8 cellular contexts compared by ENCODE assay signal in genomic region chr6:116512155-116512559, GRCh38. TPM values are rescaled to one million over a fixed set of nuclear protein-coding genes. Genes with fewer than 3 reads are reported as not detected.
A peak's percentile ranks its signal among the peaks of the same experiment; 100 is the strongest.
DNase-seq lines count a peak whose midpoint lies in the region; ATAC-seq, FAIRE-seq and TF ChIP-seq lines count a peak whose summit lies in the region.

No MANE protein-coding gene starts in this region.

- DNase-seq in Right ventricle myocardium inferior (ENCODE audit: missing footprints) (no peak), cardiac septum (ENCODE audit: low spot score) (no peak), Peyer's patch (no peak), HepG2 (ENCODE audit: low spot score) (no peak), NCI-H446 (lab: John Stamatoyannopoulos, UW) (no peak), AG08395 (ENCODE audit: low spot score) (no peak), NOMO-1 treated with DMSO at 0.1 percent for 48 hours (lab: John Stamatoyannopoulos, UW; ENCODE audit: unreplicated experiment) (no peak)

- TF ChIP-seq EP300 in HepG2 (IDR thresholded peaks at IDR 0.05; ENCODE audit: low read depth in 2 of 2, low read length in 2 of 2) (no peak), HepG2 (CRISPR knock-in tag; IDR thresholded peaks at IDR 0.05; ENCODE audit: borderline replicate concordance) (no peak)

- H3K4me3 ChIP-seq in Peyer's patch (peak overlapping the region; percentile 9 to 38 (median 15)), HepG2 (replicated peaks in 1 of 3; ENCODE audit: insufficient read depth in 1 of 3, low read depth in 2 of 3, low read length in 3 of 3) (no peak overlapping the region)

- H4K20me1 ChIP-seq in HepG2 (ENCODE audit: insufficient read depth, low read length) = no peaks in the 10 kb centered on the region

- H3K4me2 ChIP-seq in HepG2 (ENCODE audit: low read depth, low read length) = peak overlapping the region; percentile 2; the same call in 1 of the 2 replicates

- no peaks in the 10 kb centered on the region for H3K79me2 ChIP-seq in HepG2 (ENCODE audit: insufficient read depth, low read length)

- no peak for TF ChIP-seq POLR2A in Peyer's patch (IDR thresholded peaks at IDR 0.05)
- TF ChIP-seq POLR2A in HepG2 (IDR thresholded peaks at IDR 0.05; ENCODE audit: insufficient read depth in 1 of 2, low read depth in 2 of 2, low read length in 2 of 2) = no peak

- ATAC-seq in Right ventricle myocardium inferior (peak; percentile 59), HepG2 (no peak; the same call in 2 of the 3 replicates), HG02571 (IDR thresholded peaks at IDR 0.05; ENCODE audit: unreplicated experiment) (no peak)

- CTCF ChIA-PET in HepG2 (lab: Yijun Ruan, JAX; ENCODE audit: low intra/inter-chr PET ratio, low total read pairs) = no interaction called here

- intact Hi-C loops in Right ventricle myocardium inferior (cut with DNase I) = loop anchor here (2.0 kb wide), 1 partner anchor 17 kb away; no protein-coding TSS in a partner anchor
- intact Hi-C loops in cardiac septum (cut with DNase I) = no loop called here
- intact Hi-C loops in HepG2 (cut with micrococcal nuclease; ENCODE audit: unreplicated experiment) = no loop called here

- 21% methylated on average over 4 of the region's 4 CpGs for WGBS in HepG2 (ENCODE audit: low lambda C conversion rate)

- in situ Hi-C loops in HepG2 (cut with HindIII; ENCODE audit: extremely low pct_ligation_motif_present, low pct_unique_long_range_greater_than_20kb) = no loop called here

- TF ChIP-seq CTCF in Peyer's patch (IDR thresholded peaks at IDR 0.05) = no peak
- no peak for TF ChIP-seq CTCF in HepG2 (CRISPR knock-in tag; IDR thresholded peaks at IDR 0.05)

- H3K36me3 ChIP-seq in Peyer's patch (no peaks in the 10 kb centered on the region), HepG2 (replicated peaks in 1 of 2; ENCODE audit: control insufficient read depth in 1 of 2, insufficient read depth in 2 of 2, low read length in 2 of 2) (no peaks in the 10 kb centered on the region)

- H3K9ac ChIP-seq in HepG2 (ENCODE audit: insufficient read depth, low read depth, low read length) = no peak overlapping the region

- H3K27ac ChIP-seq in Peyer's patch = peak overlapping the region; percentile 50 to 86 (median 61)
- no peak overlapping the region for H3K27ac ChIP-seq in HepG2 (ENCODE audit: extremely low read length, insufficient read depth, low read length)

- H3K4me1 ChIP-seq in Peyer's patch (peaks cover 0 to 7% (median 0%) of the 10 kb centered on the region in 4 donors), HepG2 (ENCODE audit: insufficient read depth, low read length) (no peaks in the 10 kb centered on the region)

- no peaks in the 10 kb centered on the region for H3K27me3 ChIP-seq in Peyer's patch
- no peaks in the 10 kb centered on the region for H3K27me3 ChIP-seq in HepG2 (ENCODE audit: control insufficient read depth in 1 of 2, insufficient read depth in 2 of 2, low read length in 2 of 2)

- peak overlapping the region; percentile 21 for H2AFZ ChIP-seq in HepG2 (ENCODE audit: low read length)

- no TSS peak for BruUV-seq in HepG2 (replicated peaks; lab: Mats Ljungman, UMichigan)

- no peak for TF ChIP-seq RAD21 in HepG2 (CRISPR knock-in tag; IDR thresholded peaks at IDR 0.05)

- FAIRE-seq in HepG2 (lab: Jason Lieb, UNC) = no peak

- POLR2A ChIA-PET in HepG2 (lab: Yijun Ruan, JAX) = no interaction called here

- H3K9me3 ChIP-seq in Peyer's patch = no peaks in the 10 kb centered on the region
- H3K9me3 ChIP-seq in HepG2 (ENCODE audit: low read length) = no peaks in the 10 kb centered on the region

RNA-seq across cellular contexts. Expression of gene CALHM5, which starts 0.7 kb away (rescaled TPM):
- total RNA-seq in Right ventricle myocardium inferior = 2.9 TPM
- total RNA-seq in cardiac septum = 1.7 TPM
- total RNA-seq in Peyer's patch = under 1 TPM in 3 of 4 donors, not detected in 1; 0.09 to 0.80 (median 0.53) TPM
- total RNA-seq in HepG2 (2016; rRNA removed; fragmentation: Illumina TruSeq; extraction: Trizol) = not detected in 2 replicates
- total RNA-seq in HepG2 (2016; cell fraction: cytosol; rRNA removed; fragmentation: Illumina TruSeq; extraction: Trizol; ENCODE audit: low read depth) = not detected in 2 replicates
- not detected in 2 replicates for total RNA-seq in HepG2 (2016; cell fraction: insoluble cytoplasmic fraction; rRNA removed; fragmentation: Illumina TruSeq; extraction: Trizol)
- not detected in 2 replicates for total RNA-seq in HepG2 (2016; cell fraction: membrane; rRNA removed; fragmentation: Illumina TruSeq; extraction: Trizol)
- total RNA-seq in HepG2 (2016; cell fraction: nucleus; rRNA removed; fragmentation: Illumina TruSeq; extraction: Trizol) = not detected in 2 replicates
- polyA plus RNA-seq in HepG2 (2011; rRNA removed) = not detected in 2 replicates
- not detected in 2 replicates for polyA plus RNA-seq in HepG2 (2011; cell fraction: cytosol; rRNA removed)
- polyA plus RNA-seq in HepG2 (2011; cell fraction: nucleus; rRNA removed) = not detected in 2 replicates
- not detected in 2 replicates for polyA plus RNA-seq in HepG2 (2012)
- polyA plus RNA-seq in HepG2 (2016; cell fraction: cytosol; fragmentation: Illumina TruSeq; extraction: Trizol; ENCODE audit: low read depth) = not detected in 2 replicates
- not detected in 2 replicates for polyA plus RNA-seq in HepG2 (2016; cell fraction: insoluble cytoplasmic fraction; fragmentation: Illumina TruSeq; extraction: Trizol; ENCODE audit: low read depth)
- not detected in 2 replicates for polyA plus RNA-seq in HepG2 (2016; cell fraction: membrane; fragmentation: Illumina TruSeq; extraction: Trizol; ENCODE audit: low read depth)
- polyA plus RNA-seq in HepG2 (2016; cell fraction: nucleus; fragmentation: Illumina TruSeq; extraction: Trizol; ENCODE audit: insufficient read depth, low read depth) = not detected in 2 replicates
- polyA minus RNA-seq in HepG2 (2011; rRNA and poly(A)+ RNA removed; ENCODE audit: low replicate concordance) = not detected in 2 replicates
- polyA minus RNA-seq in HepG2 (2011; cell fraction: cytosol; rRNA and poly(A)+ RNA removed) = not detected in 2 replicates
- polyA minus RNA-seq in HepG2 (2011; cell fraction: nucleus; rRNA and poly(A)+ RNA removed) = not detected in 2 replicates

RNA-seq across cellular contexts. Expression of gene TRAPPC3L, which starts 33.3 kb away (rescaled TPM):
- not detected for total RNA-seq in Right ventricle myocardium inferior
- total RNA-seq in cardiac septum = 0.16 TPM
- not detected for total RNA-seq in Peyer's patch
- total RNA-seq in HepG2 (2016; rRNA removed; fragmentation: Illumina TruSeq; extraction: Trizol) = not detected in 2 replicates
- not detected in 2 replicates for total RNA-seq in HepG2 (2016; cell fraction: cytosol; rRNA removed; fragmentation: Illumina TruSeq; extraction: Trizol; ENCODE audit: low read depth)
- total RNA-seq in HepG2 (2016; cell fraction: insoluble cytoplasmic fraction; rRNA removed; fragmentation: Illumina TruSeq; extraction: Trizol) = not detected in 2 replicates
- not detected in 2 replicates for total RNA-seq in HepG2 (2016; cell fraction: membrane; rRNA removed; fragmentation: Illumina TruSeq; extraction: Trizol)
- not detected in 2 replicates for total RNA-seq in HepG2 (2016; cell fraction: nucleus; rRNA removed; fragmentation: Illumina TruSeq; extraction: Trizol)
- not detected in 2 replicates for polyA plus RNA-seq in HepG2 (2011; rRNA removed)
- polyA plus RNA-seq in HepG2 (2011; cell fraction: cytosol; rRNA removed) = not detected in 2 replicates
- not detected in 2 replicates for polyA plus RNA-seq in HepG2 (2011; cell fraction: nucleus; rRNA removed)
- not detected in 2 replicates for polyA plus RNA-seq in HepG2 (2012)
- not detected in 2 replicates for polyA plus RNA-seq in HepG2 (2016; cell fraction: cytosol; fragmentation: Illumina TruSeq; extraction: Trizol; ENCODE audit: low read depth)
- not detected in 2 replicates for polyA plus RNA-seq in HepG2 (2016; cell fraction: insoluble cytoplasmic fraction; fragmentation: Illumina TruSeq; extraction: Trizol; ENCODE audit: low read depth)
- polyA plus RNA-seq in HepG2 (2016; cell fraction: membrane; fragmentation: Illumina TruSeq; extraction: Trizol; ENCODE audit: low read depth) = not detected in 2 replicates
- polyA plus RNA-seq in HepG2 (2016; cell fraction: nucleus; fragmentation: Illumina TruSeq; extraction: Trizol; ENCODE audit: insufficient read depth, low read depth) = not detected in 2 replicates
- polyA minus RNA-seq in HepG2 (2011; rRNA and poly(A)+ RNA removed; ENCODE audit: low replicate concordance) = 2.7 TPM in 1 of 2 replicates, not detected in the other
- polyA minus RNA-seq in HepG2 (2011; cell fraction: cytosol; rRNA and poly(A)+ RNA removed) = not detected in 2 replicates
- polyA minus RNA-seq in HepG2 (2011; cell fraction: nucleus; rRNA and poly(A)+ RNA removed) = not detected in 2 replicates

RNA-seq across cellular contexts. Expression of gene CALHM4, which starts 41.4 kb away (rescaled TPM):
- total RNA-seq in Right ventricle myocardium inferior = not detected
- total RNA-seq in cardiac septum = not detected
- not detected for total RNA-seq in Peyer's patch
- not detected in 2 replicates for total RNA-seq in HepG2 (2016; rRNA removed; fragmentation: Illumina TruSeq; extraction: Trizol)
- total RNA-seq in HepG2 (2016; cell fraction: cytosol; rRNA removed; fragmentation: Illumina TruSeq; extraction: Trizol; ENCODE audit: low read depth) = not detected in 2 replicates
- total RNA-seq in HepG2 (2016; cell fraction: insoluble cytoplasmic fraction; rRNA removed; fragmentation: Illumina TruSeq; extraction: Trizol) = not detected in 2 replicates
- not detected in 2 replicates for total RNA-seq in HepG2 (2016; cell fraction: membrane; rRNA removed; fragmentation: Illumina TruSeq; extraction: Trizol)
- total RNA-seq in HepG2 (2016; cell fraction: nucleus; rRNA removed; fragmentation: Illumina TruSeq; extraction: Trizol) = not detected in 2 replicates
- not detected in 2 replicates for polyA plus RNA-seq in HepG2 (2011; rRNA removed)
- 0.05 TPM in 2 replicates for polyA plus RNA-seq in HepG2 (2011; cell fraction: cytosol; rRNA removed)
- not detected in 2 replicates for polyA plus RNA-seq in HepG2 (2011; cell fraction: nucleus; rRNA removed)
- 0.44 TPM in 1 of 2 replicates, not detected in the other for polyA plus RNA-seq in HepG2 (2012)
- polyA plus RNA-seq in HepG2 (2016; cell fraction: cytosol; fragmentation: Illumina TruSeq; extraction: Trizol; ENCODE audit: low read depth) = not detected in 2 replicates
- polyA plus RNA-seq in HepG2 (2016; cell fraction: insoluble cytoplasmic fraction; fragmentation: Illumina TruSeq; extraction: Trizol; ENCODE audit: low read depth) = not detected in 2 replicates
- not detected in 2 replicates for polyA plus RNA-seq in HepG2 (2016; cell fraction: membrane; fragmentation: Illumina TruSeq; extraction: Trizol; ENCODE audit: low read depth)
- polyA plus RNA-seq in HepG2 (2016; cell fraction: nucleus; fragmentation: Illumina TruSeq; extraction: Trizol; ENCODE audit: insufficient read depth, low read depth) = not detected in 2 replicates
- 0.28 TPM in 1 of 2 replicates, not detected in the other for polyA minus RNA-seq in HepG2 (2011; rRNA and poly(A)+ RNA removed; ENCODE audit: low replicate concordance)
- not detected in 2 replicates for polyA minus RNA-seq in HepG2 (2011; cell fraction: cytosol; rRNA and poly(A)+ RNA removed)
- polyA minus RNA-seq in HepG2 (2011; cell fraction: nucleus; rRNA and poly(A)+ RNA removed) = not detected in 2 replicates

RNA-seq across cellular contexts. Expression of gene CALHM6, which starts 51.0 kb away (rescaled TPM):
- total RNA-seq in Right ventricle myocardium inferior (2.9 TPM), cardiac septum (0.97 TPM), Peyer's patch (10 to 100 TPM in 1 of 4 donors, 1 to 10 TPM in 1, not detected in 2; 2.0 to 14.0 TPM), HepG2 (2016; rRNA removed; fragmentation: Illumina TruSeq; extraction: Trizol) (not detected in 2 replicates)
- total RNA-seq in HepG2 (2016; cell fraction: cytosol; rRNA removed; fragmentation: Illumina TruSeq; extraction: Trizol; ENCODE audit: low read depth) = not detected in 2 replicates
- total RNA-seq in HepG2 (2016; cell fraction: insoluble cytoplasmic fraction; rRNA removed; fragmentation: Illumina TruSeq; extraction: Trizol) = not detected in 2 replicates
- not detected in 2 replicates for total RNA-seq in HepG2 (2016; cell fraction: membrane; rRNA removed; fragmentation: Illumina TruSeq; extraction: Trizol)
- not detected in 2 replicates for total RNA-seq in HepG2 (2016; cell fraction: nucleus; rRNA removed; fragmentation: Illumina TruSeq; extraction: Trizol)
- polyA plus RNA-seq in HepG2 (2011; rRNA removed) = not detected in 2 replicates
- polyA plus RNA-seq in HepG2 (2011; cell fraction: cytosol; rRNA removed) = not detected in 2 replicates
- not detected in 2 replicates for polyA plus RNA-seq in HepG2 (2011; cell fraction: nucleus; rRNA removed)
- not detected in 2 replicates for polyA plus RNA-seq in HepG2 (2012)
- not detected in 2 replicates for polyA plus RNA-seq in HepG2 (2016; cell fraction: cytosol; fragmentation: Illumina TruSeq; extraction: Trizol; ENCODE audit: low read depth)
- polyA plus RNA-seq in HepG2 (2016; cell fraction: insoluble cytoplasmic fraction; fragmentation: Illumina TruSeq; extraction: Trizol; ENCODE audit: low read depth) = not detected in 2 replicates
- not detected in 2 replicates for polyA plus RNA-seq in HepG2 (2016; cell fraction: membrane; fragmentation: Illumina TruSeq; extraction: Trizol; ENCODE audit: low read depth)
- polyA plus RNA-seq in HepG2 (2016; cell fraction: nucleus; fragmentation: Illumina TruSeq; extraction: Trizol; ENCODE audit: insufficient read depth, low read depth) = not detected in 2 replicates
- not detected in 2 replicates for polyA minus RNA-seq in HepG2 (2011; rRNA and poly(A)+ RNA removed; ENCODE audit: low replicate concordance)
- not detected in 2 replicates for polyA minus RNA-seq in HepG2 (2011; cell fraction: cytosol; rRNA and poly(A)+ RNA removed)
- polyA minus RNA-seq in HepG2 (2011; cell fraction: nucleus; rRNA and poly(A)+ RNA removed) = not detected in 2 replicates

RNA-seq across cellular contexts. Expression of gene RWDD1, which starts 59.1 kb away (rescaled TPM):
- total RNA-seq in Right ventricle myocardium inferior (72.6 TPM), cardiac septum (52.9 TPM), Peyer's patch (10 to 100 TPM; 13.3 to 40.4 (median 22.4) TPM), HepG2 (2016; rRNA removed; fragmentation: Illumina TruSeq; extraction: Trizol) (67.1 and 90.5 TPM in 2 replicates)
- 105 and 125 TPM in 2 replicates for total RNA-seq in HepG2 (2016; cell fraction: cytosol; rRNA removed; fragmentation: Illumina TruSeq; extraction: Trizol; ENCODE audit: low read depth)
- 63.5 and 89.9 TPM in 2 replicates for total RNA-seq in HepG2 (2016; cell fraction: insoluble cytoplasmic fraction; rRNA removed; fragmentation: Illumina TruSeq; extraction: Trizol)
- total RNA-seq in HepG2 (2016; cell fraction: membrane; rRNA removed; fragmentation: Illumina TruSeq; extraction: Trizol) = 130 and 134 TPM in 2 replicates
- 31.8 and 32.2 TPM in 2 replicates for total RNA-seq in HepG2 (2016; cell fraction: nucleus; rRNA removed; fragmentation: Illumina TruSeq; extraction: Trizol)
- 20.9 and 27.4 TPM in 2 replicates for polyA plus RNA-seq in HepG2 (2011; rRNA removed)
- 15.5 and 18.4 TPM in 2 replicates for polyA plus RNA-seq in HepG2 (2011; cell fraction: cytosol; rRNA removed)
- polyA plus RNA-seq in HepG2 (2011; cell fraction: nucleus; rRNA removed) = 4.1 and 4.9 TPM in 2 replicates
- polyA plus RNA-seq in HepG2 (2012) = 36.7 and 37.0 TPM in 2 replicates
- 175 and 218 TPM in 2 replicates for polyA plus RNA-seq in HepG2 (2016; cell fraction: cytosol; fragmentation: Illumina TruSeq; extraction: Trizol; ENCODE audit: low read depth)
- 130 and 131 TPM in 2 replicates for polyA plus RNA-seq in HepG2 (2016; cell fraction: insoluble cytoplasmic fraction; fragmentation: Illumina TruSeq; extraction: Trizol; ENCODE audit: low read depth)
- polyA plus RNA-seq in HepG2 (2016; cell fraction: membrane; fragmentation: Illumina TruSeq; extraction: Trizol; ENCODE audit: low read depth) = 166 and 180 TPM in 2 replicates
- polyA plus RNA-seq in HepG2 (2016; cell fraction: nucleus; fragmentation: Illumina TruSeq; extraction: Trizol; ENCODE audit: insufficient read depth, low read depth) = 53.5 and 59.6 TPM in 2 replicates
- polyA minus RNA-seq in HepG2 (2011; rRNA and poly(A)+ RNA removed; ENCODE audit: low replicate concordance) = 8.1 and 8.3 TPM in 2 replicates
- polyA minus RNA-seq in HepG2 (2011; cell fraction: cytosol; rRNA and poly(A)+ RNA removed) = 8.3 and 9.7 TPM in 2 replicates
- 8.8 and 13.2 TPM in 2 replicates for polyA minus RNA-seq in HepG2 (2011; cell fraction: nucleus; rRNA and poly(A)+ RNA removed)

Comparison
In these comparisons a context has a peak if more than half of its experiments do, and no peak if none do; other contexts are left out.
1. H3K4me3 ChIP-seq: peak in Peyer's patch (4 of 4); none in HepG2 (0 of 3).